In genomic region chr9:114156311-114156657, GRCh38 we compare ENCODE assay signal across 8 cellular contexts. TPM values are rescaled to one million over a fixed set of nuclear protein-coding genes. Genes with fewer than 3 reads are reported as not detected.
DNase-seq lines count a peak whose midpoint lies in the region; ATAC-seq and FAIRE-seq lines count a peak whose summit lies in the region.

No MANE protein-coding gene starts in this region.

- no peak for FAIRE-seq in urothelium cell line (lab: Jason Lieb, UNC)

- peak overlapping the region in 5 of 7 donors; percentile 63 to 88 (median 70) for H3K27ac Mint-ChIP-seq in CD4-positive, alpha-beta memory T cell

- peaks cover 17% of the 10 kb centered on the region for H3K4me1 ChIP-seq in CD4-positive, alpha-beta memory T cell (ENCODE audit: insufficient read depth, low read length)
- H3K4me1 ChIP-seq in SJCRH30 (no peaks in the 10 kb centered on the region), mucosa of stomach (ENCODE audit: control insufficient read depth, insufficient read depth, low read length) (peaks cover 44% of the 10 kb centered on the region)
- peaks cover 21% of the 10 kb centered on the region for H3K4me1 ChIP-seq in effector memory CD4-positive, alpha-beta T cell (ENCODE audit: control insufficient read depth, insufficient read depth, low read length, poor library complexity, severe bottlenecking)

- DNase-seq in CD4-positive, alpha-beta memory T cell: peak in 4 of 5 donors; percentile 14 to 26 (median 24)
- DNase-seq in SJCRH30 (no peak), urothelium cell line (ENCODE audit: low spot score) (peak; percentile 14), 8988T (no peak)
- DNase-seq in effector memory CD4-positive, alpha-beta T cell: no peak

- intact Hi-C loops in CD4-positive, alpha-beta memory T cell (cut with micrococcal nuclease): no loop called here

- H3K4me1 Mint-ChIP-seq in CD4-positive, alpha-beta memory T cell: peaks cover 15 to 28% (median 21%) of the 10 kb centered on the region in 4 donors

- H3K9me3 ChIP-seq in CD4-positive, alpha-beta memory T cell (ENCODE audit: control insufficient read depth in 1 of 2, low read length in 2 of 2): no peaks in the 10 kb centered on the region
- H3K9me3 ChIP-seq in SJCRH30 (replicated peaks): no peaks in the 10 kb centered on the region
- no peaks in the 10 kb centered on the region for H3K9me3 ChIP-seq in effector memory CD4-positive, alpha-beta T cell (ENCODE audit: control insufficient read depth, low read length)
- no peaks in the 10 kb centered on the region for H3K9me3 ChIP-seq in mucosa of stomach (ENCODE audit: control insufficient read depth, low read length)

- H3K27ac ChIP-seq in CD4-positive, alpha-beta memory T cell (ENCODE audit: low read depth, low read length): no peak overlapping the region
- no peak overlapping the region; the same call in 1 of the 2 replicates for H3K27ac ChIP-seq in SJCRH30
- no peak overlapping the region for H3K27ac ChIP-seq in effector memory CD4-positive, alpha-beta T cell (ENCODE audit: insufficient read depth, low read length, poor library complexity, severe bottlenecking)

- H3K27me3 ChIP-seq in CD4-positive, alpha-beta memory T cell (ENCODE audit: insufficient read depth, low read length): peaks cover 22% of the 10 kb centered on the region
- H3K27me3 ChIP-seq in SJCRH30: peaks cover 4% of the 10 kb centered on the region; the same call in 1 of the 2 replicates
- H3K27me3 ChIP-seq in effector memory CD4-positive, alpha-beta T cell (replicated peaks; ENCODE audit: control insufficient read depth, insufficient read depth, low read length, poor library complexity, severe bottlenecking): peaks cover 23% of the 10 kb centered on the region
- peaks cover 20% of the 10 kb centered on the region for H3K27me3 ChIP-seq in mucosa of stomach (ENCODE audit: control insufficient read depth, insufficient read depth, low read length)

- no peak overlapping the region for H3K4me3 ChIP-seq in CD4-positive, alpha-beta memory T cell (ENCODE audit: low read length in 2 of 2)
- H3K4me3 ChIP-seq in SJCRH30: peak overlapping the region; percentile 78
- peak overlapping the region; percentile 57 for H3K4me3 ChIP-seq in effector memory CD4-positive, alpha-beta T cell (ENCODE audit: insufficient read depth, low read depth, low read length, poor library complexity, severe bottlenecking)
- peak overlapping the region; percentile 71 for H3K4me3 ChIP-seq in mucosa of stomach (ENCODE audit: low read length)

- H3K9me3 Mint-ChIP-seq in CD4-positive, alpha-beta memory T cell: peaks cover 0 to 2% (median 0%) of the 10 kb centered on the region in 8 donors

- H3K27me3 Mint-ChIP-seq in CD4-positive, alpha-beta memory T cell: peaks cover 20 to 32% of the 10 kb centered on the region in 2 donors

- CTCF ChIA-PET in CD4-positive, alpha-beta memory T cell (lab: Charles Lee; ENCODE audit: partially characterized antibody): no interaction called here

- H3K36me3 ChIP-seq in CD4-positive, alpha-beta memory T cell (ENCODE audit: insufficient read depth, low read length): no peaks in the 10 kb centered on the region
- H3K36me3 ChIP-seq in SJCRH30 (no peaks in the 10 kb centered on the region), mucosa of stomach (ENCODE audit: control insufficient read depth, insufficient read depth, low read length) (no peaks in the 10 kb centered on the region)
- H3K36me3 ChIP-seq in effector memory CD4-positive, alpha-beta T cell (ENCODE audit: control insufficient read depth, insufficient read depth, low read length): no peaks in the 10 kb centered on the region

- POLR2A ChIA-PET in CD4-positive, alpha-beta memory T cell (lab: Charles Lee; ENCODE audit: partially characterized antibody): interaction anchor here (1.0 kb wide), 1 partner anchor 15 kb away, joined by 3 read pairs; no protein-coding TSS in a partner anchor

- H3K9ac ChIP-seq in mucosa of stomach (ENCODE audit: low read length): peak overlapping the region; percentile 68

- ATAC-seq in GM18909 (IDR thresholded peaks at IDR 0.05; ENCODE audit: poor library complexity, unreplicated experiment) (no peak), GM18868 (IDR thresholded peaks at IDR 0.05; ENCODE audit: unreplicated experiment) (no peak)

- peak overlapping the region; percentile 90 to 99 (median 93) for H3K4me3 Mint-ChIP-seq in CD4-positive, alpha-beta memory T cell

- peaks cover 0 to 2% of the 10 kb centered on the region in 2 donors for H3K36me3 Mint-ChIP-seq in CD4-positive, alpha-beta memory T cell

RNA-seq across cellular contexts. Expression of gene COL27A1, which starts 0.9 kb away (rescaled TPM):
- 1 to 10 TPM; 1.3 TPM for total RNA-seq in CD4-positive, alpha-beta memory T cell
- not detected for polyA plus RNA-seq in CD4-positive, alpha-beta memory T cell
- 13.0 and 18.6 TPM in 2 replicates for total RNA-seq in SJCRH30 (2014; rRNA removed; shearing (Covaris generic))

RNA-seq across cellular contexts. Expression of gene KIF12, which starts 57.2 kb away (rescaled TPM):
- not detected for total RNA-seq in CD4-positive, alpha-beta memory T cell
- not detected for polyA plus RNA-seq in CD4-positive, alpha-beta memory T cell
- total RNA-seq in SJCRH30 (2014; rRNA removed; shearing (Covaris generic)): 0.13 TPM in 1 of 2 replicates, not detected in the other

Comparison
In these comparisons a context has a peak if more than half of its experiments do, and no peak if none do; other contexts are left out.
1. DNase-seq: peak in CD4-positive, alpha-beta memory T cell (4 of 5) and urothelium cell line (single experiment); none in SJCRH30 (0 of 2), effector memory CD4-positive, alpha-beta T cell (0 of 3) and 8988T (single experiment).
2. H3K4me3 ChIP-seq: peak in SJCRH30 (single experiment), effector memory CD4-positive, alpha-beta T cell (single experiment) and mucosa of stomach (single experiment); none in CD4-positive, alpha-beta memory T cell (0 of 2).